23 cellular contexts compared by ENCODE assay signal in genomic region chr4:64306255-64306565, GRCh38.
"Had no signal": no experiment of that assay in that cellular context is flagged by ENCODE, and none has a peak within 500 bp of the region (broad histone marks: within the 10 kb centered on the region; RNA-seq: fewer than 3 reads in every experiment).

No MANE protein-coding gene starts in this region.

- H3K27me3 Mint-ChIP-seq: dendritic cell treated with granulocyte-macrophage colony-stimulating factor and Interleukin-4, amounts not matched to agents 40 ng/mL and 50 ng/mL, for 4 days; stimulated activated naive B cell treated with anti-CD40 and anti-IgM and Interleukin-4, amounts not matched to agents 10 μg/mL and 1 μg/mL and 100 μg/mL, for 72 hours; stimulated activated naive CD8-positive, alpha-beta T cell treated with anti-CD3 and anti-CD28 coated beads, Interleukin-15, Interleukin-2, amounts not matched to agents 100 ng/mL and 50 ng/mL, for 24 hours had no signal

- H3K4me1 ChIP-seq: colonic mucosa, esophagus muscularis mucosa, foreskin keratinocyte, gastroesophageal sphincter, pancreas, right lobe of liver, tibial nerve, upper lobe of left lung had no signal

- DNase-seq: colonic mucosa; effector memory CD4-positive, alpha-beta T cell; hypothalamus; immature natural killer cell; islet precursor cell; kidney glomerular epithelial cell; natural killer cell; pancreas; retina; right lobe of liver; small intestine; stimulated activated CD4-positive, alpha-beta T cell treated with anti-CD3 and anti-CD28 coated beads, Interleukin-15, amount 100 ng/mL, for 24 hours; stimulated activated CD4-positive, alpha-beta T cell treated with anti-CD3 and anti-CD28 coated beads, Interleukin-2, amount 100 ng/mL, for 48 hours; stimulated activated naive B cell treated with anti-CD40 and anti-IgM and Interleukin-4, amounts not matched to agents 10 μg/mL and 1 μg/mL and 100 μg/mL, for 72 hours; upper lobe of left lung had no signal

- H3K9me3 ChIP-seq: colonic mucosa, neutrophil, pancreas, right lobe of liver, thoracic aorta had no signal

- H3K27me3 ChIP-seq: colonic mucosa, esophagus muscularis mucosa, foreskin keratinocyte, gastroesophageal sphincter, neutrophil, pancreas, right lobe of liver, tibial nerve, upper lobe of left lung had no signal

- H3K27ac ChIP-seq: colonic mucosa, esophagus muscularis mucosa, foreskin keratinocyte, gastroesophageal sphincter, neutrophil, pancreas, right lobe of liver, thoracic aorta, tibial nerve, upper lobe of left lung had no signal

- H3K36me3 Mint-ChIP-seq: immature natural killer cell; natural killer cell; stimulated activated naive B cell treated with anti-CD40 and anti-IgM and Interleukin-4, amounts not matched to agents 10 μg/mL and 1 μg/mL and 100 μg/mL, for 72 hours had no signal

- H3K4me3 Mint-ChIP-seq: dendritic cell treated with granulocyte-macrophage colony-stimulating factor and Interleukin-4, amounts not matched to agents 40 ng/mL and 50 ng/mL, for 4 days; immature natural killer cell; natural killer cell; stimulated activated naive B cell treated with anti-CD40 and anti-IgM and Interleukin-4, amounts not matched to agents 10 μg/mL and 1 μg/mL and 100 μg/mL, for 72 hours; stimulated activated naive CD8-positive, alpha-beta T cell treated with anti-CD3 and anti-CD28 coated beads, Interleukin-15, Interleukin-2, amounts not matched to agents 100 ng/mL and 50 ng/mL, for 24 hours had no signal

- ATAC-seq: gastroesophageal sphincter, natural killer cell, pancreas, right lobe of liver had no signal

- H3K4me1 Mint-ChIP-seq: immature natural killer cell; natural killer cell; stimulated activated naive B cell treated with anti-CD40 and anti-IgM and Interleukin-4, amounts not matched to agents 10 μg/mL and 1 μg/mL and 100 μg/mL, for 72 hours had no signal

- H3K36me3 ChIP-seq: colonic mucosa, gastroesophageal sphincter, neutrophil, pancreas, right lobe of liver, thoracic aorta, tibial nerve, upper lobe of left lung had no signal

- H3K27ac Mint-ChIP-seq: dendritic cell treated with granulocyte-macrophage colony-stimulating factor and Interleukin-4, amounts not matched to agents 40 ng/mL and 50 ng/mL, for 4 days; immature natural killer cell; natural killer cell; stimulated activated naive B cell treated with anti-CD40 and anti-IgM and Interleukin-4, amounts not matched to agents 10 μg/mL and 1 μg/mL and 100 μg/mL, for 72 hours; stimulated activated naive CD8-positive, alpha-beta T cell treated with anti-CD3 and anti-CD28 coated beads, Interleukin-15, Interleukin-2, amounts not matched to agents 100 ng/mL and 50 ng/mL, for 24 hours had no signal

- H3K4me3 ChIP-seq: colonic mucosa, esophagus muscularis mucosa, gastroesophageal sphincter, pancreas, right lobe of liver, thoracic aorta, tibial nerve, upper lobe of left lung had no signal
